Comparison of ENCODE assay signal across 8 cellular contexts in genomic region chr17:40283662-40284061, GRCh38. TPM values are rescaled to one million over a fixed set of nuclear protein-coding genes. Genes with fewer than 3 reads are reported as not detected.
DNase-seq lines count a peak whose midpoint lies in the region; ATAC-seq and TF ChIP-seq lines count a peak whose summit lies in the region.

No MANE protein-coding gene starts in this region.

- H3K9me3 Mint-ChIP-seq in activated naive CD4-positive, alpha-beta T cell treated with anti-CD3 and anti-CD28 coated beads, Interleukin-2, amount 50 U/mL, for 24 hours: no peaks in the 10 kb centered on the region
- no peaks in the 10 kb centered on the region for H3K9me3 Mint-ChIP-seq in activated naive CD4-positive, alpha-beta T cell treated with anti-CD3 and anti-CD28 coated beads, Interleukin-2, amount 50 U/mL, for 72 hours
- no peaks in the 10 kb centered on the region for H3K9me3 Mint-ChIP-seq in type B pancreatic cell

- H3K4me1 Mint-ChIP-seq in activated naive CD4-positive, alpha-beta T cell treated with anti-CD3 and anti-CD28 coated beads, Interleukin-2, amount 50 U/mL, for 24 hours: peaks cover 40% of the 10 kb centered on the region
- peaks cover 19% of the 10 kb centered on the region for H3K4me1 Mint-ChIP-seq in type B pancreatic cell (ENCODE audit: unreplicated experiment)

- no peak for DNase-seq in activated naive CD4-positive, alpha-beta T cell treated with anti-CD3 and anti-CD28 coated beads, Interleukin-2, amount 50 U/mL, for 16 hours
- no peak for DNase-seq in activated naive CD4-positive, alpha-beta T cell treated with anti-CD3 and anti-CD28 coated beads, Interleukin-2, amount 50 U/mL, for 72 hours (ENCODE audit: low spot score in 2 of 2)
- DNase-seq in iris pigment epithelial cell (ENCODE audit: low read depth) (peak; percentile 98), type B pancreatic cell (ENCODE audit: extremely low spot score, unreplicated experiment) (no peak), erythroblast (lab: John Stamatoyannopoulos, UW) (no peak)
- no peak for DNase-seq in activated CD8-positive, alpha-beta memory T cell treated with anti-CD3 and anti-CD28 coated beads, Interleukin-2, amount 50 U/mL, for 48 hours

- peaks cover 5% of the 10 kb centered on the region for H3K36me3 Mint-ChIP-seq in activated naive CD4-positive, alpha-beta T cell treated with anti-CD3 and anti-CD28 coated beads, Interleukin-2, amount 50 U/mL, for 24 hours
- peaks cover 9 to 14% of the 10 kb centered on the region in 2 donors for H3K36me3 Mint-ChIP-seq in activated naive CD4-positive, alpha-beta T cell treated with anti-CD3 and anti-CD28 coated beads, Interleukin-2, amount 50 U/mL, for 72 hours
- H3K36me3 Mint-ChIP-seq in type B pancreatic cell: peaks cover 8% of the 10 kb centered on the region

- no peaks in the 10 kb centered on the region for H3K27me3 Mint-ChIP-seq in activated naive CD4-positive, alpha-beta T cell treated with anti-CD3 and anti-CD28 coated beads, Interleukin-2, amount 50 U/mL, for 24 hours
- H3K27me3 Mint-ChIP-seq in type B pancreatic cell: peaks cover 3% of the 10 kb centered on the region

- no peak for TF ChIP-seq POLR2A in erythroblast (IDR thresholded peaks at IDR 0.05; ENCODE audit: low read length)

- no peak for TF ChIP-seq CTCF in type B pancreatic cell (conservative IDR thresholded peaks at IDR 0.05)

- peak overlapping the region; percentile 5 for H3K4me3 Mint-ChIP-seq in activated naive CD4-positive, alpha-beta T cell treated with anti-CD3 and anti-CD28 coated beads, Interleukin-2, amount 50 U/mL, for 24 hours
- H3K4me3 Mint-ChIP-seq in type B pancreatic cell: peak overlapping the region; percentile 45

- H3K27ac Mint-ChIP-seq in activated naive CD4-positive, alpha-beta T cell treated with anti-CD3 and anti-CD28 coated beads, Interleukin-2, amount 50 U/mL, for 24 hours: peak overlapping the region; percentile 96
- H3K27ac Mint-ChIP-seq in activated naive CD4-positive, alpha-beta T cell treated with anti-CD3 and anti-CD28 coated beads, Interleukin-2, amount 50 U/mL, for 72 hours: peak overlapping the region; percentile 80 to 82
- peak overlapping the region; percentile 95 for H3K27ac Mint-ChIP-seq in type B pancreatic cell

- peak; percentile 69 to 77 for ATAC-seq in activated naive CD4-positive, alpha-beta T cell treated with anti-CD3 and anti-CD28 coated beads, Interleukin-2, amount 50 U/mL, for 72 hours
- no peak for ATAC-seq in GM18868 (IDR thresholded peaks at IDR 0.05; ENCODE audit: unreplicated experiment)

RNA-seq across cellular contexts. Expression of gene CDC6, which starts 4.0 kb away (rescaled TPM):
- total RNA-seq in activated naive CD4-positive, alpha-beta T cell treated with anti-CD3 and anti-CD28 coated beads, Interleukin-2, amount 50 U/mL, for 72 hours: 10 to 100 TPM; 81.8 to 86.7 TPM
- 23.2 and 50.3 TPM in 2 replicates for total RNA-seq in type B pancreatic cell (ENCODE audit: low replicate concordance)

RNA-seq across cellular contexts. Expression of gene RARA, which starts 25.3 kb away (rescaled TPM):
- total RNA-seq in activated naive CD4-positive, alpha-beta T cell treated with anti-CD3 and anti-CD28 coated beads, Interleukin-2, amount 50 U/mL, for 72 hours: 10 to 100 TPM; 21.0 to 23.0 TPM
- total RNA-seq in type B pancreatic cell (ENCODE audit: low replicate concordance): 23.8 and 34.3 TPM in 2 replicates
